In the genomic region with DNA sequence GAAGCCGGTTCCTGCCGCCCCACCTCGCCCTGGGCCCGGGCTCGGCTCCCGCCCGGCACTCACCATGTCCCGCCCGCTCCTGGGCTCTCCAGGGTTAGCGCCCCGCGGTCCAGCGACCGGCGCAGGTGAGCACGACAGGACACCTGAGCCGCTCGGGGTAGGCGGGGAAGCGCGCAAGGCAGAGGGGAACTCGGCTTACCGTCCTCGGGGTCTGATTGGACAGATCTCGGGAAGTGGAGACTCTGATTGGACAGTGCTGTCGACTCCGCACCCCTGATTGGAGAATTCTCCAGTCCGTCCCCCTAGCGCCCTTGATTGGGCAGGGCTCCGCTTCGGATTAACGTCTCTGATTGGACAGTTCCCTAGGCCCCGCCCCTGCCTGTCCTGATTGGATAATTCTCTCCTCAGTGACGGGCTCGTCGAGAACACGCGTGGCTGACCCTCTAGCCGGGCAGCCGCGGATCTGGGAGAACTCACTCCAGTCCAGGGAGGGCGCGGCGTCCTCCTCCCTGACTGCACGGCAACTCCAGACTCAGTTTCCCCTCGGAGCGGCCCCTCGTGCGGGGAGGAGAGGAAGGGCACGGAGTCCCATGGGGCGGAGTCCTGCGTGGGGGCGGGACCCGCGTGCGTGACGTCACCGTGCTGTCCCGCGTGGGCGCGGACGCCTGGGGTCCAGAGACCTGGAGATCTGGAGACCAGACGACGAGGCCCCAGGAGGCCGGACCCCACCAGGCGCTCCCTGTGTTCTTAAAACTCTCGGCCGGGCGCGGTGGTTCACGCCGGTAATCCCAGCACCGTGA, we compare ENCODE assay signal across 8 cellular contexts. TPM values are rescaled to one million over a fixed set of nuclear protein-coding genes. Genes with fewer than 3 reads are reported as not detected.
DNase-seq lines count a peak whose midpoint lies in the region; ATAC-seq and TF ChIP-seq lines count a peak whose summit lies in the region.

A gene (minus strand): TSS at position 197 of the 800 bp plus-strand sequence. CDS start 131 bp downstream, at position 66.

- peak within 1 kb of the TSS; percentile 58 for H4K91ac ChIP-seq in trophoblast cell (ENCODE audit: low read depth, low read length)

- peak in 1 of 2 donors; percentile 19 for TF ChIP-seq POLR2A in heart left ventricle (IDR thresholded peaks at IDR 0.05)
- peak; percentile 75 for TF ChIP-seq POLR2A in transverse colon (IDR thresholded peaks at IDR 0.05)

- peak within 1 kb of the TSS; percentile 87 for H2AFZ ChIP-seq in trophoblast cell (ENCODE audit: insufficient read depth, low read length, poor library complexity)

- TF ChIP-seq CTCF in GM12865 (IDR thresholded peaks at IDR 0.05; ENCODE audit: insufficient read depth, low read depth, low read length, missing control alignments) (no peak), heart left ventricle (IDR thresholded peaks at IDR 0.05) (no peak), transverse colon (IDR thresholded peaks at IDR 0.05) (peak in 1 of 5 experiments; percentile 62)

- H4K12ac ChIP-seq in trophoblast cell (ENCODE audit: low read depth, low read length): peak within 1 kb of the TSS; percentile 65

- H3K4me3 ChIP-seq in GM12865 (ENCODE audit: low read depth, low read length): peak within 1 kb of the TSS; percentile 70
- peak within 1 kb of the TSS; percentile 38 to 99 (median 80) for H3K4me3 ChIP-seq in heart left ventricle
- H3K4me3 ChIP-seq in trophoblast cell (ENCODE audit: low read depth, low read length): peak within 1 kb of the TSS; percentile 85
- peak within 1 kb of the TSS; percentile 80 to 94 (median 88) for H3K4me3 ChIP-seq in transverse colon

- H3K23ac ChIP-seq in trophoblast cell (ENCODE audit: low read length): no peak within 1 kb of the TSS

- peak within 1 kb of the TSS; percentile 59 for H3K14ac ChIP-seq in trophoblast cell (ENCODE audit: low read length)

- H2AK5ac ChIP-seq in trophoblast cell (ENCODE audit: low read length): no peak within 1 kb of the TSS

- no peak within 1 kb of the TSS for H2BK120ac ChIP-seq in trophoblast cell (ENCODE audit: insufficient read depth, low read length, poor library complexity)

- no peaks in the 10 kb centered on the region for H3K36me3 ChIP-seq in heart left ventricle
- H3K36me3 ChIP-seq in trophoblast cell (ENCODE audit: control insufficient read depth in 1 of 2, insufficient read depth in 2 of 2, low read length in 2 of 2): no peaks in the 10 kb centered on the region
- H3K36me3 ChIP-seq in transverse colon: no peaks in the 10 kb centered on the region

- H3K9me3 ChIP-seq in heart left ventricle (no peaks in the 10 kb centered on the region), trophoblast cell (ENCODE audit: insufficient read depth, low read depth, low read length) (peaks cover 3% of the 10 kb centered on the region), transverse colon (no peaks in the 10 kb centered on the region)

- in situ Hi-C loops in transverse colon (cut with MboI; ENCODE audit: low pct_ligation_motif_present in 1 of 4, low pct_unique_long_range_greater_than_20kb in 1 of 4, low sequenced_read_pairs in 3 of 4): no loop called here

- DNase-seq in GM12865 (ENCODE audit: low read depth): peak; percentile 98
- DNase-seq in NCI-H1417 treated with DMSO at 0.1 percent for 48 hours (lab: John Stamatoyannopoulos, UW): peak; percentile 98
- DNase-seq in T follicular helper cell (ENCODE audit: low read depth): peak; percentile 99
- DNase-seq in amniotic epithelial cell (ENCODE audit: low read depth): peak; percentile 99
- DNase-seq in heart left ventricle: peak; percentile 97 to 99 (median 99)
- peak; percentile 100 for DNase-seq in trophoblast cell
- DNase-seq in transverse colon: peak; percentile 99

- peaks cover 4% of the 10 kb centered on the region for H3K79me1 ChIP-seq in trophoblast cell (ENCODE audit: low read length)

- peak within 1 kb of the TSS; percentile 94 for H4K8ac ChIP-seq in trophoblast cell (ENCODE audit: low read depth, low read length)

- ATAC-seq in HG02759 (IDR thresholded peaks at IDR 0.05; ENCODE audit: unreplicated experiment): peak; percentile 95
- ATAC-seq in heart left ventricle: peak; percentile 98 to 100 (median 99)

- H3K18ac ChIP-seq in trophoblast cell (ENCODE audit: low read length): peak within 1 kb of the TSS; percentile 81

- H3K27me3 ChIP-seq in heart left ventricle: no peaks in the 10 kb centered on the region
- H3K27me3 ChIP-seq in trophoblast cell (ENCODE audit: insufficient read depth, low read length): no peaks in the 10 kb centered on the region
- H3K27me3 ChIP-seq in transverse colon: no peaks in the 10 kb centered on the region

- H3K27ac ChIP-seq in heart left ventricle (peak within 1 kb of the TSS; percentile 33 to 97 (median 90)), trophoblast cell (ENCODE audit: low read depth, low read length) (no peak within 1 kb of the TSS), transverse colon (peak within 1 kb of the TSS; percentile 92 to 95 (median 94))

- TF ChIP-seq EP300 in transverse colon (IDR thresholded peaks at IDR 0.05; ENCODE audit: low read depth): no peak

- H3K4me1 ChIP-seq in heart left ventricle (peaks cover 0 to 29% (median 20%) of the 10 kb centered on the region in 12 donors), trophoblast cell (ENCODE audit: control insufficient read depth in 1 of 2, insufficient read depth in 2 of 2, low read length in 2 of 2) (peaks cover 11 to 14% of the 10 kb centered on the region in 2 experiments), transverse colon (peaks cover 4 to 24% (median 23%) of the 10 kb centered on the region in 4 donors)

- no peak within 1 kb of the TSS for H2BK12ac ChIP-seq in trophoblast cell (ENCODE audit: low read length)

- H3K4me2 ChIP-seq in trophoblast cell (ENCODE audit: low read length): peak within 1 kb of the TSS; percentile 90

- intact Hi-C loops in heart left ventricle (cut with DNase I) (loop anchor here (2.0 to 10.0 kb wide), 5 partner anchors 43 to 103 kb away; a partner anchor contains a TSS), transverse colon (cut with DNase I; ENCODE audit: low total_unique reads) (no loop called here)

- peaks cover 6% of the 10 kb centered on the region for H3K79me2 ChIP-seq in trophoblast cell (ENCODE audit: control insufficient read depth, insufficient read depth, low read length, poor library complexity)

- H3K9ac ChIP-seq in trophoblast cell (ENCODE audit: low read length): peak within 1 kb of the TSS; percentile 57

- H2BK5ac ChIP-seq in trophoblast cell (ENCODE audit: low read depth, low read length, poor library complexity): peak within 1 kb of the TSS; percentile 55

- no peak within 1 kb of the TSS for H3K4ac ChIP-seq in trophoblast cell (ENCODE audit: low read depth, low read length)

- WGBS in heart left ventricle, 4 donors: 1 to 3% (median 2%) methylated on average over 36 to 74 of the region's 74 CpGs
- no CpG with 5 or more reads among the region's 74 CpGs for WGBS in trophoblast cell (ENCODE audit: extremely low coverage, insufficient coverage, insufficient read length)
- 1% methylated on average over 36 of the region's 74 CpGs; no CpG with 5 or more reads in 1 of the 2 donors for WGBS in transverse colon (ENCODE audit: low coverage in 1 of 2), 2 donors

RNA-seq across cellular contexts. Expression of the gene that starts here (rescaled TPM):
- total RNA-seq in heart left ventricle (1 to 10 TPM; 1.8 to 3.2 (median 2.3) TPM), transverse colon (1 to 10 TPM in 3 of 4 donors, not detected in 1; 4.2 to 9.3 (median 5.1) TPM)
- polyA plus RNA-seq in heart left ventricle: 1 to 10 TPM; 1.7 to 2.5 TPM
- 2.9 TPM in 2 replicates for polyA plus RNA-seq in trophoblast cell (2013)
